In the genomic region with DNA sequence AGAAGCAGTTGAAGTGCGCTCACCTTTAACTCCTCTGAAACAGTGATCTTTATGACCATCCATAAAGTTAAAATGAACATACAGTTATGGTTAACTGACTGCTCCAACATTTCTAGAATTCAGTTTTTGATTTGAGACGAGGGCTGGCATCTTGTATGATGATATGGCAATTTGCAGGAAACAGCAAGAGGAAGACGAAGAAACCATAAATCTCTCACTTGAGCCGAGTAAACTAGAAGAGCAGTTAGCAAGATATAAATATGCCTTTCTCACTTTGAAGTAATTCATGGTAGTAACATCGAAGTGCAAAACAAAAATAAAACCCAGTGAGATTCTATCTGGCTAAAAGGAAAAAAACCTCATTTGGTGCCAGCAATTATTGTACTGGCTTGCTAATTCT, we compare ENCODE assay signal across 20 cellular contexts.
A peak's percentile ranks its signal among the peaks of the same experiment; 100 is the strongest.
DNase-seq lines count a peak whose midpoint lies in the region; ATAC-seq, FAIRE-seq and TF ChIP-seq lines count a peak whose summit lies in the region.
"Had no signal": no experiment of that assay in that cellular context is flagged by ENCODE, and none has a peak within 500 bp of the region (broad histone marks: within the 10 kb centered on the region; RNA-seq: fewer than 3 reads in every experiment).

No MANE protein-coding gene starts in this region.

- intact Hi-C loops in K562 (cut with micrococcal nuclease): no loop called here
- intact Hi-C loops in left colon (cut with DNase I, micrococcal nuclease): no loop called here

- H3K27ac ChIP-seq in K562 (ENCODE audit: extremely low read depth, low read depth, low read length) (no peak overlapping the region), suprapubic skin (peak overlapping the region; percentile 5)

- TF ChIP-seq EP300 in K562 (IDR thresholded peaks at IDR 0.05; ENCODE audit: low read length): no peak
- TF ChIP-seq EP300 in suprapubic skin (IDR thresholded peaks at IDR 0.05): no peak

- no peak for TF ChIP-seq POLR2A in K562 (conservative IDR thresholded peaks at IDR 0.05)
- no peak for TF ChIP-seq POLR2A in suprapubic skin (IDR thresholded peaks at IDR 0.05)

- CTCF ChIA-PET in K562 (lab: Yijun Ruan, JAX; ENCODE audit: low intra/inter-chr PET ratio): no interaction called here

- POLR2A ChIA-PET in K562 (lab: Yijun Ruan, JAX): no interaction called here

- H3K4me3 ChIP-seq in K562: no peak overlapping the region
- H3K4me3 ChIP-seq in suprapubic skin: no peak overlapping the region

- ATAC-seq in K562: no peak
- ATAC-seq in left colon: peak; percentile 76
- ATAC-seq in HG03571 (IDR thresholded peaks at IDR 0.05; ENCODE audit: unreplicated experiment): no peak
- ATAC-seq: CD8-positive, alpha-beta T cell had no signal

- no peak overlapping the region for H2AFZ ChIP-seq in K562 (ENCODE audit: low read depth, low read length)

- 62% methylated on average over 5 of the region's 5 CpGs for WGBS in K562 (ENCODE audit: insufficient coverage, low coverage, missing lambda C conversion rate)
- 27% methylated on average over 5 of the region's 5 CpGs for WGBS in suprapubic skin

- H3K79me2 ChIP-seq in K562 (ENCODE audit: control insufficient read depth, insufficient read depth, low read length): no peaks in the 10 kb centered on the region

- FAIRE-seq in K562 (lab: Jason Lieb, UNC): peak; percentile 67
- FAIRE-seq: D721Med, H1 had no signal

- peaks cover 23% of the 10 kb centered on the region for H3K36me3 ChIP-seq in K562 (ENCODE audit: control insufficient read depth, insufficient read depth, low read length)
- H3K36me3 ChIP-seq in suprapubic skin: no peaks in the 10 kb centered on the region

- no peaks in the 10 kb centered on the region for H3K9me3 ChIP-seq in K562 (replicated peaks; ENCODE audit: control insufficient read depth, insufficient read depth, low read depth, low read length)
- no peaks in the 10 kb centered on the region for H3K9me3 ChIP-seq in suprapubic skin

- TF ChIP-seq CTCF in K562 (IDR thresholded peaks at IDR 0.05 in 2 of 3, conservative IDR thresholded peaks at IDR 0.05 in 1 of 3; ENCODE audit: insufficient read depth in 2 of 3, low read depth in 1 of 3, low read length in 3 of 3) (no peak), suprapubic skin (IDR thresholded peaks at IDR 0.05) (no peak)

- DNase-seq in NOMO-1 treated with DMSO at 0.1 percent for 48 hours (lab: John Stamatoyannopoulos, UW; ENCODE audit: unreplicated experiment): peak; percentile 30
- no peak for DNase-seq in NOMO-1 treated with dmso at 0.1 percent for 144 hours (lab: John Stamatoyannopoulos, UW; ENCODE audit: unreplicated experiment)
- DNase-seq in K562 (ENCODE audit: extremely low read depth in 1 of 4, low spot score in 3 of 4): no peak
- no peak for DNase-seq in left colon
- DNase-seq in suprapubic skin (ENCODE audit: low spot score in 2 of 2): no peak
- DNase-seq in activated CD4-positive, alpha-beta T cell treated with anti-CD3 and anti-CD28 coated beads for 48 hours: no peak
- no peak for DNase-seq in retina
- DNase-seq: 8988T; CD8-positive, alpha-beta T cell; KBM-7; NCI-H187; NCI-H2107; NCI-H510A; NCI-H748 treated with DMSO at 0.1 percent for 48 hours; NK-92 treated with Interleukin-12 subunit alpha and Interleukin-12 subunit beta, amount 100 ng/mL, for 24 hours; OCI-M1; Right ventricle myocardium superior had no signal

- no peak for TF ChIP-seq RAD21 in K562 (CRISPR knock-in tag; conservative IDR thresholded peaks at IDR 0.05 in 1 of 2, IDR thresholded peaks at IDR 0.05 in 1 of 2)

- H3K27me3 ChIP-seq in K562 (ENCODE audit: control insufficient read depth in 2 of 2, insufficient read depth in 2 of 2, low read length in 2 of 2) (no peaks in the 10 kb centered on the region), suprapubic skin (no peaks in the 10 kb centered on the region)

- no peak overlapping the region for H3K4me2 ChIP-seq in K562 (ENCODE audit: insufficient read depth, low read length)

- in situ Hi-C loops in K562 (cut with MboI): no loop called here

- H3K9me1 ChIP-seq in K562 (ENCODE audit: control insufficient read depth, insufficient read depth, low read length): no peaks in the 10 kb centered on the region

- no peak overlapping the region for H3K9ac ChIP-seq in K562 (ENCODE audit: insufficient read depth in 1 of 2, low read depth in 2 of 2, low read length in 2 of 2)

- BruUV-seq in K562 (replicated peaks; lab: Mats Ljungman, UMichigan): no TSS peak

- H3K4me1 ChIP-seq in K562 (replicated peaks in 1 of 2; ENCODE audit: control insufficient read depth in 2 of 2, insufficient read depth in 2 of 2, low read length in 2 of 2): no peaks in the 10 kb centered on the region
- H3K4me1 ChIP-seq in suprapubic skin: peaks cover 10% of the 10 kb centered on the region

- no peaks in the 10 kb centered on the region for H4K20me1 ChIP-seq in K562 (replicated peaks; ENCODE audit: control insufficient read depth, insufficient read depth, low read length)

TF ChIP-seq in K562, 482 proteins besides CTCF, POLR2A, EP300 and RAD21:
- TF ChIP-seq, protein P1, sequence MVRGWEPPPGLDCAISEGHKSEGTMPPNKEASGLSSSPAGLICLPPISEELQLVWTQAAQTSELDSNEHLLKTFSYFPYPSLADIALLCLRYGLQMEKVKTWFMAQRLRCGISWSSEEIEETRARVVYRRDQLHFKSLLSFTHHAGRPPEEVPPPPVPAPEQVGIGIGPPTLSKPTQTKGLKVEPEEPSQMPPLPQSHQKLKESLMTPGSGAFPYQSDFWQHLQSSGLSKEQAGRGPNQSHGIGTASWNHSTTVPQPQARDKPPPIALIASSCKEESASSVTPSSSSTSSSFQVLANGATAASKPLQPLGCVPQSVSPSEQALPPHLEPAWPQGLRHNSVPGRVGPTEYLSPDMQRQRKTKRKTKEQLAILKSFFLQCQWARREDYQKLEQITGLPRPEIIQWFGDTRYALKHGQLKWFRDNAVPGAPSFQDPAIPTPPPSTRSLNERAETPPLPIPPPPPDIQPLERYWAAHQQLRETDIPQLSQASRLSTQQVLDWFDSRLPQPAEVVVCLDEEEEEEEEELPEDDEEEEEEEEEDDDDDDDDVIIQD (CRISPR knock-in tag; IDR thresholded peaks at IDR 0.05): no peak
- TF ChIP-seq THRAP3 (IDR thresholded peaks at IDR 0.05; ENCODE audit: borderline replicate concordance) (no peak), MEIS2 (IDR thresholded peaks at IDR 0.05; ENCODE audit: partially characterized antibody) (peak; percentile 58), STAG1 (CRISPR knock-in tag; IDR thresholded peaks at IDR 0.05; ENCODE audit: borderline replicate concordance) (no peak)
- TF ChIP-seq, protein P2, sequence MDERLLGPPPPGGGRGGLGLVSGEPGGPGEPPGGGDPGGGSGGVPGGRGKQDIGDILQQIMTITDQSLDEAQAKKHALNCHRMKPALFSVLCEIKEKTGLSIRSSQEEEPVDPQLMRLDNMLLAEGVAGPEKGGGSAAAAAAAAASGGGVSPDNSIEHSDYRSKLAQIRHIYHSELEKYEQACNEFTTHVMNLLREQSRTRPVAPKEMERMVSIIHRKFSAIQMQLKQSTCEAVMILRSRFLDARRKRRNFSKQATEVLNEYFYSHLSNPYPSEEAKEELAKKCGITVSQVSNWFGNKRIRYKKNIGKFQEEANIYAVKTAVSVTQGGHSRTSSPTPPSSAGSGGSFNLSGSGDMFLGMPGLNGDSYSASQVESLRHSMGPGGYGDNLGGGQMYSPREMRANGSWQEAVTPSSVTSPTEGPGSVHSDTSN (CRISPR knock-in tag; IDR thresholded peaks at IDR 0.05; ENCODE audit: low read depth): no peak
- TF ChIP-seq, protein P2 (tag; conservative IDR thresholded peaks at IDR 0.05; ENCODE audit: low read depth): peak; percentile 79
